In the genomic region with DNA sequence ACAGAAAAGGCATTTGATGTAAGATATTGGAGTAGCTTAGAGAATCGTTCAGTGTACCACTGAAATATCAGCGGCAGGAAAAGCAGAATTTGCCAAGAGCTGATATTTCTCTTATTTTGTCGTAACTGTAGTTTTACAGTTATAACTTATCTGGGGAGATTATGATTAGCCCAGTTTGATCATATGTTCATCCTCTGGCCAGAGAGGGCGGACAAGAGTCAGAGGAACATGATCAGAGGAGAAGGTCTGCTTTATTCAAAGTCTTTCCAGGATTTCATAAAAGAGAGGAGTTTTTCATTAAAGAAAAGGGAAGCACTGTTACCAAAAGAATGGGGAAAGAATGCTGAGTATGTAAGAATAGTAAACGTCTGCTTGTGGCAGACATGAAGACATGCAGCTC, we compare ENCODE assay signal across 3 cellular contexts.
TF ChIP-seq lines count a peak whose summit lies in the region.

No MANE protein-coding gene starts in this region.

TF ChIP-seq in SK-N-SH, 30 proteins besides CTCF, POLR2A, EP300 and RAD21 (continued from another document):
- TF ChIP-seq, protein P1, sequence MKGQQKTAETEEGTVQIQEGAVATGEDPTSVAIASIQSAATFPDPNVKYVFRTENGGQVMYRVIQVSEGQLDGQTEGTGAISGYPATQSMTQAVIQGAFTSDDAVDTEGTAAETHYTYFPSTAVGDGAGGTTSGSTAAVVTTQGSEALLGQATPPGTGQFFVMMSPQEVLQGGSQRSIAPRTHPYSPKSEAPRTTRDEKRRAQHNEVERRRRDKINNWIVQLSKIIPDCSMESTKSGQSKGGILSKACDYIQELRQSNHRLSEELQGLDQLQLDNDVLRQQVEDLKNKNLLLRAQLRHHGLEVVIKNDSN (IDR thresholded peaks at IDR 0.05; ENCODE audit: borderline replicate concordance, low read depth) = no peak
- TF ChIP-seq FOXJ3 (CRISPR knock-in tag; IDR thresholded peaks at IDR 0.05) (no peak), CHD2 (IDR thresholded peaks at IDR 0.05; ENCODE audit: low read length, partially characterized antibody) (no peak), TCF12 (IDR thresholded peaks at IDR 0.05) (no peak), SIN3A (IDR thresholded peaks at IDR 0.05; ENCODE audit: borderline replicate concordance, low read depth, low read length) (no peak), ELF1 (IDR thresholded peaks at IDR 0.05) (no peak), MAX (IDR thresholded peaks at IDR 0.05; ENCODE audit: low read depth) (no peak), NRF1 (IDR thresholded peaks at IDR 0.05; ENCODE audit: low read depth, low read length) (no peak), RCOR1 (IDR thresholded peaks at IDR 0.05; ENCODE audit: low read length) (no peak), RXRA (IDR thresholded peaks at IDR 0.05; ENCODE audit: borderline replicate concordance, low read depth) (no peak), EZH2phosphoT487 (IDR thresholded peaks at IDR 0.05; ENCODE audit: borderline replicate concordance, low read depth) (no peak), POLR2AphosphoS5 (IDR thresholded peaks at IDR 0.05; ENCODE audit: low read depth, low read length) (no peak), GABPA (IDR thresholded peaks at IDR 0.05; ENCODE audit: low read depth) (no peak)
- TF ChIP-seq, protein P2, sequence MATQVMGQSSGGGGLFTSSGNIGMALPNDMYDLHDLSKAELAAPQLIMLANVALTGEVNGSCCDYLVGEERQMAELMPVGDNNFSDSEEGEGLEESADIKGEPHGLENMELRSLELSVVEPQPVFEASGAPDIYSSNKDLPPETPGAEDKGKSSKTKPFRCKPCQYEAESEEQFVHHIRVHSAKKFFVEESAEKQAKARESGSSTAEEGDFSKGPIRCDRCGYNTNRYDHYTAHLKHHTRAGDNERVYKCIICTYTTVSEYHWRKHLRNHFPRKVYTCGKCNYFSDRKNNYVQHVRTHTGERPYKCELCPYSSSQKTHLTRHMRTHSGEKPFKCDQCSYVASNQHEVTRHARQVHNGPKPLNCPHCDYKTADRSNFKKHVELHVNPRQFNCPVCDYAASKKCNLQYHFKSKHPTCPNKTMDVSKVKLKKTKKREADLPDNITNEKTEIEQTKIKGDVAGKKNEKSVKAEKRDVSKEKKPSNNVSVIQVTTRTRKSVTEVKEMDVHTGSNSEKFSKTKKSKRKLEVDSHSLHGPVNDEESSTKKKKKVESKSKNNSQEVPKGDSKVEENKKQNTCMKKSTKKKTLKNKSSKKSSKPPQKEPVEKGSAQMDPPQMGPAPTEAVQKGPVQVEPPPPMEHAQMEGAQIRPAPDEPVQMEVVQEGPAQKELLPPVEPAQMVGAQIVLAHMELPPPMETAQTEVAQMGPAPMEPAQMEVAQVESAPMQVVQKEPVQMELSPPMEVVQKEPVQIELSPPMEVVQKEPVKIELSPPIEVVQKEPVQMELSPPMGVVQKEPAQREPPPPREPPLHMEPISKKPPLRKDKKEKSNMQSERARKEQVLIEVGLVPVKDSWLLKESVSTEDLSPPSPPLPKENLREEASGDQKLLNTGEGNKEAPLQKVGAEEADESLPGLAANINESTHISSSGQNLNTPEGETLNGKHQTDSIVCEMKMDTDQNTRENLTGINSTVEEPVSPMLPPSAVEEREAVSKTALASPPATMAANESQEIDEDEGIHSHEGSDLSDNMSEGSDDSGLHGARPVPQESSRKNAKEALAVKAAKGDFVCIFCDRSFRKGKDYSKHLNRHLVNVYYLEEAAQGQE (IDR thresholded peaks at IDR 0.05; ENCODE audit: low read depth, low read length) = no peak

TF ChIP-seq in SK-N-SH treated with all-trans-retinoic acid at 6 μM for 48 hours, 23 proteins besides CTCF, POLR2A, EP300 and RAD21 (continued from another document):
- TF ChIP-seq POU6F1 (CRISPR knock-in tag; IDR thresholded peaks at IDR 0.05; ENCODE audit: borderline replicate concordance, low read depth) (no peak), ZNF565 (CRISPR knock-in tag; conservative IDR thresholded peaks at IDR 0.05; ENCODE audit: low read depth) (no peak), ISL1 (CRISPR knock-in tag; IDR thresholded peaks at IDR 0.05) (no peak), OSR1 (CRISPR knock-in tag; IDR thresholded peaks at IDR 0.05) (no peak), ZNF8 (CRISPR knock-in tag; IDR thresholded peaks at IDR 0.05) (no peak), ZFP3 (CRISPR knock-in tag; IDR thresholded peaks at IDR 0.05) (no peak), ZC3H10 (CRISPR knock-in tag; IDR thresholded peaks at IDR 0.05) (no peak), CSDC2 (CRISPR knock-in tag; IDR thresholded peaks at IDR 0.05) (no peak), ESRRG (CRISPR knock-in tag; IDR thresholded peaks at IDR 0.05) (no peak), TOX (CRISPR knock-in tag; IDR thresholded peaks at IDR 0.05; ENCODE audit: borderline replicate concordance) (no peak), ZFP30 (CRISPR knock-in tag; IDR thresholded peaks at IDR 0.05) (no peak), PPARA (CRISPR knock-in tag; IDR thresholded peaks at IDR 0.05; ENCODE audit: borderline replicate concordance) (no peak), RARB (CRISPR knock-in tag; IDR thresholded peaks at IDR 0.05) (no peak), GLIS3 (CRISPR knock-in tag; IDR thresholded peaks at IDR 0.05) (no peak)
- TF ChIP-seq, protein P3, sequence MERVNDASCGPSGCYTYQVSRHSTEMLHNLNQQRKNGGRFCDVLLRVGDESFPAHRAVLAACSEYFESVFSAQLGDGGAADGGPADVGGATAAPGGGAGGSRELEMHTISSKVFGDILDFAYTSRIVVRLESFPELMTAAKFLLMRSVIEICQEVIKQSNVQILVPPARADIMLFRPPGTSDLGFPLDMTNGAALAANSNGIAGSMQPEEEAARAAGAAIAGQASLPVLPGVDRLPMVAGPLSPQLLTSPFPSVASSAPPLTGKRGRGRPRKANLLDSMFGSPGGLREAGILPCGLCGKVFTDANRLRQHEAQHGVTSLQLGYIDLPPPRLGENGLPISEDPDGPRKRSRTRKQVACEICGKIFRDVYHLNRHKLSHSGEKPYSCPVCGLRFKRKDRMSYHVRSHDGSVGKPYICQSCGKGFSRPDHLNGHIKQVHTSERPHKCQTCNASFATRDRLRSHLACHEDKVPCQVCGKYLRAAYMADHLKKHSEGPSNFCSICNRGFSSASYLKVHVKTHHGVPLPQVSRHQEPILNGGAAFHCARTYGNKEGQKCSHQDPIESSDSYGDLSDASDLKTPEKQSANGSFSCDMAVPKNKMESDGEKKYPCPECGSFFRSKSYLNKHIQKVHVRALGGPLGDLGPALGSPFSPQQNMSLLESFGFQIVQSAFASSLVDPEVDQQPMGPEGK (CRISPR knock-in tag; IDR thresholded peaks at IDR 0.05; ENCODE audit: borderline replicate concordance) = no peak
- TF ChIP-seq, protein P4, sequence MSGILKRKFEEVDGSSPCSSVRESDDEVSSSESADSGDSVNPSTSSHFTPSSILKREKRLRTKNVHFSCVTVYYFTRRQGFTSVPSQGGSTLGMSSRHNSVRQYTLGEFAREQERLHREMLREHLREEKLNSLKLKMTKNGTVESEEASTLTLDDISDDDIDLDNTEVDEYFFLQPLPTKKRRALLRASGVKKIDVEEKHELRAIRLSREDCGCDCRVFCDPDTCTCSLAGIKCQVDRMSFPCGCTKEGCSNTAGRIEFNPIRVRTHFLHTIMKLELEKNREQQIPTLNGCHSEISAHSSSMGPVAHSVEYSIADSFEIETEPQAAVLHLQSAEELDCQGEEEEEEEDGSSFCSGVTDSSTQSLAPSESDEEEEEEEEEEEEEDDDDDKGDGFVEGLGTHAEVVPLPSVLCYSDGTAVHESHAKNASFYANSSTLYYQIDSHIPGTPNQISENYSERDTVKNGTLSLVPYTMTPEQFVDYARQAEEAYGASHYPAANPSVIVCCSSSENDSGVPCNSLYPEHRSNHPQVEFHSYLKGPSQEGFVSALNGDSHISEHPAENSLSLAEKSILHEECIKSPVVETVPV (CRISPR knock-in tag; IDR thresholded peaks at IDR 0.05) = no peak

TF ChIP-seq in H1, 55 proteins besides CTCF, POLR2A, EP300 and RAD21 (continued from another document):
- TF ChIP-seq SUZ12 (IDR thresholded peaks at IDR 0.05; ENCODE audit: low read length) = no peak
- no peak for TF ChIP-seq POU5F1 (IDR thresholded peaks at IDR 0.05; ENCODE audit: low read depth, low read length)
- TF ChIP-seq TCF12 (IDR thresholded peaks at IDR 0.05; ENCODE audit: low read depth, low read length) = no peak
- TF ChIP-seq SIRT6 (IDR thresholded peaks at IDR 0.05; ENCODE audit: low read length) = no peak
- TF ChIP-seq CTBP2 (IDR thresholded peaks at IDR 0.05; ENCODE audit: borderline replicate concordance, insufficient read depth, insufficient read length, low read length) = no peak
- TF ChIP-seq SAP30 (IDR thresholded peaks at IDR 0.05; ENCODE audit: insufficient read depth, insufficient replicate concordance, low read length) = no peak
- TF ChIP-seq KDM5A (IDR thresholded peaks at IDR 0.05; ENCODE audit: low read length) = no peak
- TF ChIP-seq YY1 (IDR thresholded peaks at IDR 0.05; ENCODE audit: low read depth, low read length) = no peak
- no peak for TF ChIP-seq SP2 (IDR thresholded peaks at IDR 0.05; ENCODE audit: low read length)
- TF ChIP-seq TAF7 (optimal IDR thresholded peaks at IDR 0.05; ENCODE audit: borderline replicate concordance, low read depth, low read length) = no peak
- TF ChIP-seq E2F6 (IDR thresholded peaks at IDR 0.05) = no peak
- TF ChIP-seq EGR1 (IDR thresholded peaks at IDR 0.05; ENCODE audit: borderline replicate concordance, low read depth, low read length) = no peak
- no peak for TF ChIP-seq RXRA (IDR thresholded peaks at IDR 0.05; ENCODE audit: insufficient read depth, low read depth, low read length)
- no peak for TF ChIP-seq JUND (IDR thresholded peaks at IDR 0.05; ENCODE audit: low read length)
- no peak for TF ChIP-seq CBX8 (IDR thresholded peaks at IDR 0.05; ENCODE audit: borderline replicate concordance, low read depth, low read length)
